ENCODE assay signal across 8 cellular contexts in the genomic region with DNA sequence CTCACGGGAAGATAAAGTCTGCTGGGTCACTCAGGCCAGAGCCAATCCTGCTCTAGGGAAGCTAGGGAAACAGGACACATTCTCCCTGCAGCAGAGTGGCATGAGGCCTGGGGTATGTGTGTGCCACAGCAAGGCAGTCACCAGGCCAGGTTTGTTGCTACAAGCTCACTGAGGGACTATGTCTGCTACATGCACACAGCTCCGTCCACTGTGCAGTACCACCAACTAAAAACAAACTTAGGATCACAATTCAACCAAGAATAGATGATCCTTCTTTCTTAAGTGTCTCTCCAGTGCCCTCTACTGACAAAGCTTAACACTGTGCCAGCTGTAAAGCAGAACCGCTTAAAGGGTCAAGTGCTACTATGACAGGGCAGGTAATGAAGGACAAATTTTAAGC.
A peak's percentile ranks its signal among the peaks of the same experiment; 100 is the strongest.
DNase-seq lines count a peak whose midpoint lies in the region; ATAC-seq and TF ChIP-seq lines count a peak whose summit lies in the region.

No MANE protein-coding gene starts in this region.

- H3K9me3 ChIP-seq in MG63: no peaks in the 10 kb centered on the region; the same call in 1 of the 2 replicates

- H3K27me3 ChIP-seq in MG63: no peaks in the 10 kb centered on the region

- peaks cover 1% of the 10 kb centered on the region for H3K27me3 Mint-ChIP-seq in activated CD4-positive, alpha-beta T cell treated with anti-CD3 and anti-CD28 coated beads, Interleukin-2, amount 10 ng/mL, durations not matched to agents 24 days and 14 days

- H3K36me3 ChIP-seq in MG63: no peaks in the 10 kb centered on the region

- no peaks in the 10 kb centered on the region for H3K4me1 Mint-ChIP-seq in activated CD4-positive, alpha-beta T cell treated with anti-CD3 and anti-CD28 coated beads, Interleukin-2, amount 10 ng/mL, durations not matched to agents 24 days and 14 days

- peak; percentile 91 for ATAC-seq in GM21786 (IDR thresholded peaks at IDR 0.05; ENCODE audit: unreplicated experiment)
- peak; percentile 59 for ATAC-seq in stimulated activated naive CD8-positive, alpha-beta T cell treated with anti-CD3 and anti-CD28 coated beads, Interleukin-15, Interleukin-2, amounts not matched to agents 100 U/mL and 50 U/mL, for 24 hours

- TF ChIP-seq CTCF in GM12873 (IDR thresholded peaks at IDR 0.05; ENCODE audit: insufficient read depth, low read depth, low read length, missing control alignments): peak; percentile 76
- TF ChIP-seq CTCF in foreskin fibroblast (IDR thresholded peaks at IDR 0.05; ENCODE audit: low read depth, low read length): peak; percentile 29

- H3K36me3 Mint-ChIP-seq in activated CD4-positive, alpha-beta T cell treated with anti-CD3 and anti-CD28 coated beads, Interleukin-2, amount 10 ng/mL, durations not matched to agents 24 days and 14 days (ENCODE audit: low read depth): no peaks in the 10 kb centered on the region

- no peaks in the 10 kb centered on the region for H3K9me3 Mint-ChIP-seq in activated CD4-positive, alpha-beta T cell treated with anti-CD3 and anti-CD28 coated beads, Interleukin-2, amount 10 ng/mL, durations not matched to agents 24 days and 14 days

- DNase-seq in LoVo (ENCODE audit: low spot score) (peak; percentile 24), foreskin fibroblast (peak; percentile 2 to 34), GM19240 (ENCODE audit: insufficient read length, low spot score) (no peak), MG63 (no peak)
- DNase-seq in activated CD4-positive, alpha-beta T cell treated with anti-CD3 and anti-CD28 coated beads, Interleukin-2, amount 10 ng/mL, durations not matched to agents 24 days and 14 days: peak; percentile 81
- peak; percentile 2 for DNase-seq in stimulated activated naive CD8-positive, alpha-beta T cell treated with anti-CD3 and anti-CD28 coated beads, Interleukin-15, Interleukin-2, amounts not matched to agents 100 U/mL and 50 U/mL, for 24 hours

- intact Hi-C loops in activated CD4-positive, alpha-beta T cell treated with anti-CD3 and anti-CD28 coated beads, Interleukin-2, amount 10 ng/mL, durations not matched to agents 24 days and 14 days (cut with micrococcal nuclease): loop anchor here (1.0 to 2.0 kb wide), 2 partner anchors 473 to 591 kb away; no protein-coding TSS in a partner anchor

- no peak overlapping the region for H3K27ac Mint-ChIP-seq in activated CD4-positive, alpha-beta T cell treated with anti-CD3 and anti-CD28 coated beads, Interleukin-2, amount 10 ng/mL, durations not matched to agents 24 days and 14 days

- H3K4me3 Mint-ChIP-seq in activated CD4-positive, alpha-beta T cell treated with anti-CD3 and anti-CD28 coated beads, Interleukin-2, amount 10 ng/mL, durations not matched to agents 24 days and 14 days: no peak overlapping the region

- H3K4me3 ChIP-seq in foreskin fibroblast (ENCODE audit: low read depth in 1 of 2, low read length in 2 of 2): no peak overlapping the region
- no peak overlapping the region for H3K4me3 ChIP-seq in MG63

Comparison
In these comparisons a context has a peak if more than half of its experiments do, and no peak if none do; other contexts are left out.
1. DNase-seq: peak in LoVo (single experiment), activated CD4-positive, alpha-beta T cell treated with anti-CD3 and anti-CD28 coated beads, Interleukin-2, amount 10 ng/mL, durations not matched to agents 24 days and 14 days (single experiment), foreskin fibroblast (2 of 2) and stimulated activated naive CD8-positive, alpha-beta T cell treated with anti-CD3 and anti-CD28 coated beads, Interleukin-15, Interleukin-2, amounts not matched to agents 100 U/mL and 50 U/mL, for 24 hours (single experiment); none in GM19240 (single experiment) and MG63 (single experiment).